13 cellular contexts compared by ENCODE assay signal in genomic region chr2:172108587-172108930, GRCh38. TPM values are rescaled to one million over a fixed set of nuclear protein-coding genes. Genes with fewer than 3 reads are reported as not detected.
"Had no signal": no experiment of that assay in that cellular context is flagged by ENCODE, and none has a peak within 500 bp of the region (broad histone marks: within the 10 kb centered on the region; RNA-seq: fewer than 3 reads in every experiment).

No MANE protein-coding gene starts in this region.

- H3K4me3 ChIP-seq: cardiac muscle cell, mucosa of descending colon, tibial artery, vagina had no signal

- H3K9me3 Mint-ChIP-seq: activated B cell treated with CpG ODN at 0.5 μM for 24 hours; activated CD4-positive, alpha-beta T cell treated with anti-CD3 and anti-CD28 coated beads, Interleukin-2, amount 10 ng/mL, durations not matched to agents 24 days and 14 days; nephron had no signal

- H3K27ac ChIP-seq: cardiac muscle cell, heart left ventricle, parathyroid adenoma, tibial artery, vagina had no signal

- ATAC-seq: heart left ventricle, left lobe of liver, mucosa of descending colon had no signal

- H3K27ac Mint-ChIP-seq: activated B cell treated with CpG ODN at 0.5 μM for 24 hours; activated CD4-positive, alpha-beta T cell treated with anti-CD3 and anti-CD28 coated beads, Interleukin-2, amount 10 ng/mL, durations not matched to agents 24 days and 14 days; nephron had no signal

- H3K4me3 Mint-ChIP-seq: activated B cell treated with CpG ODN at 0.5 μM for 24 hours; activated CD4-positive, alpha-beta T cell treated with anti-CD3 and anti-CD28 coated beads, Interleukin-2, amount 10 ng/mL, durations not matched to agents 24 days and 14 days had no signal

- DNase-seq: activated B cell treated with CpG ODN at 0.5 μM for 24 hours, heart left ventricle, mammary epithelial cell, mucosa of descending colon, tibial artery had no signal

- H3K4me1 ChIP-seq: parathyroid adenoma had no signal

- H3K79me2 ChIP-seq: parathyroid adenoma had no signal

- H3K9me3 ChIP-seq: heart left ventricle, mucosa of descending colon, tibial artery, vagina had no signal

- H3K9ac ChIP-seq: parathyroid adenoma had no signal

- H3K36me3 ChIP-seq: cardiac muscle cell, heart left ventricle, tibial artery, vagina had no signal

- H2AFZ ChIP-seq: parathyroid adenoma had no signal

RNA-seq across cellular contexts. Expression of gene DLX2, which starts 5.9 kb away (rescaled TPM):
- total RNA-seq: cardiac muscle cell; heart left ventricle; left lobe of liver; skeletal muscle tissue; T-helper 1 cell treated with Interleukin-12 subunit alpha and Interleukin-12 subunit beta and Interleukin-4 antibody, amounts not matched to agents 30 ng/mL and 1 ng/mL, for 36 hours; vagina had no signal

RNA-seq across cellular contexts. Expression of gene DLX1, which starts 23.3 kb away (rescaled TPM):
- total RNA-seq: activated B cell treated with CpG ODN at 0.5 μM for 24 hours; activated CD4-positive, alpha-beta T cell treated with anti-CD3 and anti-CD28 coated beads, Interleukin-2, amount 10 ng/mL, durations not matched to agents 24 days and 14 days; cardiac muscle cell; left lobe of liver; skeletal muscle tissue; T-helper 1 cell treated with Interleukin-12 subunit alpha and Interleukin-12 subunit beta and Interleukin-4 antibody, amounts not matched to agents 30 ng/mL and 1 ng/mL, for 36 hours; vagina had no signal
